16 cellular contexts compared by ENCODE assay signal in the genomic region with DNA sequence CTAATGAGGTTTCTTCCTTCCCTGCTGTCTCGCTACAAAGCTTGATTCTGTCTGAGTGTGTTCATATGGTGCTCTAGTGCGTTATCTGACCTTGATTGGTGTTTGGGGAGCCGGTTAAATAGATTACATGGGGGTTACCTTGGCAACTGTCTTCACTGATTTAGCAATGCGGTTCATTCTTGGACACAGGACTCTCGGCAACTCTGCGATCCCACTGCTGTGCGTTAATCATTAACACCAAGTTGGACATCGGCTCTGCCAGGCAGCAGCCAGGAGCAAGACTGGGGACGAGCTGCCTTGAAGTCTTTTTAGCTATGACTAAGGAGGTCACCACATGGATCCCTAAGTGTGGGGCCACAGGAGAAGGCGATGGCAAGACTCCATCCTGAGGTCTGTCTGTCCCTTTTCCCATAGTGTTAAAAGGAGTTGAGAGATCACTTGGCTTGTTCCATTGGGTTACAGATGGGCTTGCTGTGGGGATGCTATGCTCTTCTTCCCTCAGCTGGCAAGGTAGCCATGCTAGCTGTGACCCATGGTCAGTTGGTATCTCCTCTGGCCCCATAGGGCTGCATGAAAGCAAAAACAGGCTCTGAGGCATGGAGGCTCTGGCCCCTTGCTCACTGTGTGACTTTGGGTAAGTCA.
DNase-seq lines count a peak whose midpoint lies in the region; ATAC-seq and TF ChIP-seq lines count a peak whose summit lies in the region.
"Had no signal": no experiment of that assay in that cellular context is flagged by ENCODE, and none has a peak within 500 bp of the region (broad histone marks: within the 10 kb centered on the region; RNA-seq: fewer than 3 reads in every experiment).

No MANE protein-coding gene starts in this region.

- H3K27ac ChIP-seq in VCaP: peak overlapping the region; percentile 51
- H3K27ac ChIP-seq: HL-60, ovary had no signal

- peaks cover 31% of the 10 kb centered on the region for H3K27me3 Mint-ChIP-seq in Calu3 (ENCODE audit: unreplicated experiment)
- H3K27me3 Mint-ChIP-seq: activated CD8-positive, alpha-beta T cell treated with anti-CD3 and anti-CD28 coated beads for 36 hours; stimulated activated naive CD8-positive, alpha-beta T cell treated with anti-CD3 and anti-CD28 coated beads, Interleukin-15, Interleukin-2, amounts not matched to agents 100 ng/mL and 50 ng/mL, for 24 hours had no signal

- no TSS peak for BruUV-seq in Calu3 (replicated peaks; lab: Mats Ljungman, UMichigan)

- CTCF ChIA-PET in Calu3 (lab: Charles Lee): no interaction called here

- no peaks in the 10 kb centered on the region for H3K36me3 Mint-ChIP-seq in Calu3 (ENCODE audit: insufficient read depth, unreplicated experiment)

- peak overlapping the region; percentile 11 for H3K27ac Mint-ChIP-seq in Calu3 (ENCODE audit: unreplicated experiment)
- H3K27ac Mint-ChIP-seq: activated CD8-positive, alpha-beta T cell treated with anti-CD3 and anti-CD28 coated beads for 36 hours; activated T-helper 17 cell treated with anti-CD3 and anti-CD28 coated beads, Interleukin-2, amount 50 U/mL, for 72 hours; immature natural killer cell; stimulated activated naive CD8-positive, alpha-beta T cell treated with anti-CD3 and anti-CD28 coated beads, Interleukin-15, Interleukin-2, amounts not matched to agents 100 ng/mL and 50 ng/mL, for 24 hours had no signal

- peak overlapping the region; percentile 11 for H3K4me3 Mint-ChIP-seq in Calu3 (ENCODE audit: low read depth, unreplicated experiment)
- H3K4me3 Mint-ChIP-seq: activated CD8-positive, alpha-beta T cell treated with anti-CD3 and anti-CD28 coated beads for 36 hours; activated T-helper 17 cell treated with anti-CD3 and anti-CD28 coated beads, Interleukin-2, amount 50 U/mL, for 72 hours; immature natural killer cell; stimulated activated naive CD8-positive, alpha-beta T cell treated with anti-CD3 and anti-CD28 coated beads, Interleukin-15, Interleukin-2, amounts not matched to agents 100 ng/mL and 50 ng/mL, for 24 hours had no signal

- DNase-seq in Calu3 (peak; percentile 52), kidney glomerular epithelial cell (lab: John Stamatoyannopoulos, UW) (peak; percentile 45), renal cortical epithelial cell (ENCODE audit: low read depth) (peak; percentile 93), NCI-H2227 treated with DMSO at 0.1 percent for 48 hours (lab: John Stamatoyannopoulos, UW) (no peak)
- DNase-seq in activated CD4-positive, CD25-positive, alpha-beta regulatory T cell (lab: John Stamatoyannopoulos, UW): no peak
- DNase-seq: activated CD8-positive, alpha-beta T cell treated with anti-CD3 and anti-CD28 coated beads for 36 hours; immature natural killer cell; NCI-H146; stimulated activated CD4-positive, alpha-beta T cell treated with anti-CD3 and anti-CD28 coated beads, Interleukin-12 subunit alpha, Interleukin-12 subunit beta, amount 100 ng/mL, for 4 hours had no signal

- intact Hi-C loops in Calu3 (cut with micrococcal nuclease; ENCODE audit: unreplicated experiment): no loop called here

- H3K4me1 Mint-ChIP-seq in Calu3 (ENCODE audit: low read depth, unreplicated experiment): peaks cover 11% of the 10 kb centered on the region
- H3K4me1 Mint-ChIP-seq: activated T-helper 17 cell treated with anti-CD3 and anti-CD28 coated beads, Interleukin-2, amount 50 U/mL, for 72 hours; immature natural killer cell had no signal

- ATAC-seq in HG03442 (IDR thresholded peaks at IDR 0.05; ENCODE audit: unreplicated experiment): no peak
- ATAC-seq in HG03520 (IDR thresholded peaks at IDR 0.05; ENCODE audit: unreplicated experiment): no peak
- ATAC-seq: activated CD8-positive, alpha-beta T cell treated with anti-CD3 and anti-CD28 coated beads for 36 hours; activated T-helper 17 cell treated with anti-CD3 and anti-CD28 coated beads, Interleukin-2, amount 50 U/mL, for 72 hours had no signal

- no peaks in the 10 kb centered on the region for H3K9me3 Mint-ChIP-seq in Calu3 (ENCODE audit: low read depth, unreplicated experiment)
- H3K9me3 Mint-ChIP-seq: activated CD8-positive, alpha-beta T cell treated with anti-CD3 and anti-CD28 coated beads for 36 hours; activated T-helper 17 cell treated with anti-CD3 and anti-CD28 coated beads, Interleukin-2, amount 50 U/mL, for 72 hours; stimulated activated naive CD8-positive, alpha-beta T cell treated with anti-CD3 and anti-CD28 coated beads, Interleukin-15, Interleukin-2, amounts not matched to agents 100 ng/mL and 50 ng/mL, for 24 hours had no signal

- TF ChIP-seq CTCF in Calu3 (IDR thresholded peaks at IDR 0.05; ENCODE audit: unreplicated experiment) (no peak), VCaP (conservative IDR thresholded peaks at IDR 0.05) (no peak)

Comparison
In these comparisons a context has a peak if more than half of its experiments do, and no peak if none do; other contexts are left out.
1. DNase-seq: peak in Calu3 (single experiment), kidney glomerular epithelial cell (single experiment) and renal cortical epithelial cell (single experiment); none in activated CD4-positive, CD25-positive, alpha-beta regulatory T cell (0 of 4) and NCI-H2227 treated with DMSO at 0.1 percent for 48 hours (single experiment).